Comparison of ENCODE assay signal across 8 cellular contexts in the genomic region with DNA sequence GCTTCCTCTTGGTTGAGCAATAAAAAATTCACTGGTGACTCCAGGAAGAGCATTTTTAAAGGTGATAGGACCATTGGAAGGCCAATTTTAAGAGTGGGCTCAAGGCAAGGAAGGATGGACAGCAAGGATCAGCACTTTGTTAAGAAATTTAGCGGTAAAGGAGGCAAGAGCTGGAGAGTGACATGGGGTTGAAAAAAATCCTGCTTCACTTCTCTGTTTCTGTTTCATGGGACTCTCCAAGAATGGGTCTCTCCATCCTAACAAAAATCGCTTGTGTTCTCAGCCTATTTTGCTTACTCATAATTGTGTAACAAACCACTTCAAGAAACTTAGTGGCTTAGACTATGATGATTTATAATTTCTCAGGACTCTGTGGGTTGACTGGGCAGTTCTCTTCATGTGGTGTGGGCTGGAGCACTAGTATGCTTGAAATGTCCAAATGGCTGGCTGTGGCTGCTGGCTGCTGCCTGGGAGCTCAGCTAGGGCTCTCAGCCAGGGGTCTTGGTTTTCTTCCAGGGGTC. TPM values are rescaled to one million over a fixed set of nuclear protein-coding genes. Genes with fewer than 3 reads are reported as not detected.
DNase-seq lines count a peak whose midpoint lies in the region; ATAC-seq and TF ChIP-seq lines count a peak whose summit lies in the region.
"Had no signal": no experiment of that assay in that cellular context is flagged by ENCODE, and none has a peak within 500 bp of the region (broad histone marks: within the 10 kb centered on the region; RNA-seq: fewer than 3 reads in every experiment).

No MANE protein-coding gene starts in this region.

- TF ChIP-seq POLR2A in NB4 (IDR thresholded peaks at IDR 0.05; ENCODE audit: extremely low read depth, insufficient read length): no peak

- no peak for TF ChIP-seq CTCF in NB4 (IDR thresholded peaks at IDR 0.05; ENCODE audit: low read depth, low read length)
- no peak for TF ChIP-seq CTCF in chondrocyte (IDR thresholded peaks at IDR 0.05)
- TF ChIP-seq CTCF in mesothelial cell of epicardium (IDR thresholded peaks at IDR 0.05; ENCODE audit: unreplicated experiment): no peak

- H3K27ac Mint-ChIP-seq in chondrocyte (ENCODE audit: unreplicated experiment): peak overlapping the region; percentile 60
- H3K27ac Mint-ChIP-seq in stimulated activated memory B cell treated with anti-CD40 and anti-IgM and Interleukin-4, amounts not matched to agents 10 μg/mL and 1 μg/mL and 100 μg/mL, for 72 hours: peak overlapping the region; percentile 75
- H3K27ac Mint-ChIP-seq in mesothelial cell of epicardium: no peak overlapping the region

- H3K4me1 Mint-ChIP-seq in chondrocyte (ENCODE audit: low read depth): peaks cover 28% of the 10 kb centered on the region
- H3K4me1 Mint-ChIP-seq in stimulated activated memory B cell treated with anti-CD40 and anti-IgM and Interleukin-4, amounts not matched to agents 10 μg/mL and 1 μg/mL and 100 μg/mL, for 72 hours: peaks cover 32% of the 10 kb centered on the region
- peaks cover 20% of the 10 kb centered on the region for H3K4me1 Mint-ChIP-seq in mesothelial cell of epicardium

- H3K27me3 Mint-ChIP-seq in chondrocyte (ENCODE audit: low read depth) (no peaks in the 10 kb centered on the region), mesothelial cell of epicardium (ENCODE audit: low read depth) (no peaks in the 10 kb centered on the region)
- H3K27me3 Mint-ChIP-seq in stimulated activated memory B cell treated with anti-CD40 and anti-IgM and Interleukin-4, amounts not matched to agents 10 μg/mL and 1 μg/mL and 100 μg/mL, for 72 hours: no peaks in the 10 kb centered on the region

- H3K9me3 Mint-ChIP-seq in chondrocyte (ENCODE audit: low read depth): peaks cover 18% of the 10 kb centered on the region
- peaks cover 6% of the 10 kb centered on the region for H3K9me3 Mint-ChIP-seq in stimulated activated memory B cell treated with anti-CD40 and anti-IgM and Interleukin-4, amounts not matched to agents 10 μg/mL and 1 μg/mL and 100 μg/mL, for 72 hours
- peaks cover 24% of the 10 kb centered on the region for H3K9me3 Mint-ChIP-seq in mesothelial cell of epicardium

- H3K4me3 Mint-ChIP-seq in chondrocyte (ENCODE audit: unreplicated experiment) (no peak overlapping the region), mesothelial cell of epicardium (no peak overlapping the region)
- no peak overlapping the region for H3K4me3 Mint-ChIP-seq in stimulated activated memory B cell treated with anti-CD40 and anti-IgM and Interleukin-4, amounts not matched to agents 10 μg/mL and 1 μg/mL and 100 μg/mL, for 72 hours

- peaks cover 3% of the 10 kb centered on the region for H3K36me3 Mint-ChIP-seq in chondrocyte (ENCODE audit: low read depth)
- no peaks in the 10 kb centered on the region for H3K36me3 Mint-ChIP-seq in stimulated activated memory B cell treated with anti-CD40 and anti-IgM and Interleukin-4, amounts not matched to agents 10 μg/mL and 1 μg/mL and 100 μg/mL, for 72 hours
- no peaks in the 10 kb centered on the region for H3K36me3 Mint-ChIP-seq in mesothelial cell of epicardium

- ATAC-seq in GM19468 (IDR thresholded peaks at IDR 0.05; ENCODE audit: extremely low read depth, unreplicated experiment): peak; percentile 17
- no peak for ATAC-seq in stimulated activated memory B cell treated with anti-CD40 and anti-IgM and Interleukin-4, amounts not matched to agents 10 μg/mL and 1 μg/mL and 100 μg/mL, for 72 hours
- ATAC-seq in HG03469 (IDR thresholded peaks at IDR 0.05; ENCODE audit: unreplicated experiment): no peak

- peak; percentile 86 for DNase-seq in NB4 (ENCODE audit: low read depth)
- no peak for DNase-seq in chondrocyte (ENCODE audit: low spot score)
- no peak for DNase-seq in mesothelial cell of epicardium (ENCODE audit: low spot score in 2 of 2, unreplicated experiment in 2 of 2)
- no peak for DNase-seq in DMS79 treated with DMSO at 0.1 percent for 48 hours (lab: John Stamatoyannopoulos, UW)

- no peak overlapping the region for H3K4me3 ChIP-seq in NB4 (ENCODE audit: low read depth, low read length)
- H3K4me3 ChIP-seq: skin epidermis had no signal

RNA-seq across cellular contexts. Expression of a gene that starts 59.8 kb away (rescaled TPM):
- 4.8 to 5.3 TPM (median 5.1 TPM) in 3 replicates for total RNA-seq in chondrocyte
- total RNA-seq in mesothelial cell of epicardium: 11.6 to 12.5 TPM (median 12.1 TPM) in 3 replicates
